ENCODE assay signal across 13 cellular contexts in the genomic region with DNA sequence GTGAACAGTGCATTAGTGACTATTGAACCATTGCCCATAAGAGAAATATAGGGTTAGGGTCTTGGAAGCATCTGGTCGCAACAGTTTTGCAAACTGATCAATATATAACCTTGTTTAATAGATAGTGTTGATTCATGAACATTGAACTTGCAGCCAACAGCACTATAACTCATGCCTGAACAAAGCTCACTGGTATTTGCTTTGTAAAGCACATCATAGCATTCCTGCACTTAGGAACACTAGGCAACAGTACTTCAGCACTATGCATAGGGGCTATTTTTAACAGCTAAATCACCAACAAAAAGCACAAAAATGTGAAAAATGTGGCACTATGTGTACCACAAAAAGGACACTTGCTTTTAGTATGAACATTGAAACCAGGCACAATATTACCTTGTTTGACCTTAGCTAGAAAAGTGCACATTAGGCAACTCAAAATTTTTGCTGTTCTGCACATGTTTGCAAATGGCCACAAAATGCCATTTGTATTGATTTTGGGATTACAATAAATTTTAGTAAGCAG.
A peak's percentile ranks its signal among the peaks of the same experiment; 100 is the strongest.
DNase-seq lines count a peak whose midpoint lies in the region; ATAC-seq and TF ChIP-seq lines count a peak whose summit lies in the region.
"Had no signal": no experiment of that assay in that cellular context is flagged by ENCODE, and none has a peak within 500 bp of the region (broad histone marks: within the 10 kb centered on the region; RNA-seq: fewer than 3 reads in every experiment).

No MANE protein-coding gene starts in this region.

- peaks cover 41% of the 10 kb centered on the region for H3K4me1 Mint-ChIP-seq in HFFc6 (ENCODE audit: low read depth)
- H3K4me1 Mint-ChIP-seq in type B pancreatic cell (ENCODE audit: unreplicated experiment): peaks cover 4% of the 10 kb centered on the region

- H3K4me3 Mint-ChIP-seq in HFFc6: peak overlapping the region; percentile 29; the same call in 1 of the 2 replicates
- H3K4me3 Mint-ChIP-seq in type B pancreatic cell: no peak overlapping the region

- intact Hi-C loops in lower lobe of right lung (cut with DNase I): no loop called here

- peak overlapping the region; percentile 37 for H3K27ac Mint-ChIP-seq in HFFc6
- no peak overlapping the region for H3K27ac Mint-ChIP-seq in type B pancreatic cell

- DNase-seq in AG10803 (ENCODE audit: low read depth) (peak; percentile 95), HFFc6 (peak; percentile 64), cardiac fibroblast (ENCODE audit: low read depth in 2 of 2) (peak; percentile 63 to 66), lower lobe of right lung (no peak), mesenteric fat pad (ENCODE audit: low spot score) (no peak), type B pancreatic cell (ENCODE audit: extremely low spot score, unreplicated experiment) (no peak), iPS-NIHi7 (ENCODE audit: extremely low spot score) (no peak), GF-D8 (lab: John Stamatoyannopoulos, UW) (no peak)
- DNase-seq: COR-L47, NCI-H1105 treated with DMSO at 0.1 percent for 48 hours, NCI-H446, psoas muscle had no signal

- peak; percentile 25 to 46 for ATAC-seq in lower lobe of right lung
- ATAC-seq: Panc1, psoas muscle had no signal

- H3K36me3 ChIP-seq in lower lobe of right lung: peaks cover 13% of the 10 kb centered on the region

- peaks cover 7% of the 10 kb centered on the region for H3K4me1 ChIP-seq in lower lobe of right lung

- no peaks in the 10 kb centered on the region for H3K27me3 ChIP-seq in lower lobe of right lung (ENCODE audit: low read depth)

- TF ChIP-seq CTCF in AG10803 (conservative IDR thresholded peaks at IDR 0.05; ENCODE audit: low read length): no peak
- TF ChIP-seq CTCF in HFFc6 (IDR thresholded peaks at IDR 0.05): no peak
- no peak for TF ChIP-seq CTCF in cardiac fibroblast (IDR thresholded peaks at IDR 0.05; ENCODE audit: low read depth, low read length)
- TF ChIP-seq CTCF in lower lobe of right lung (IDR thresholded peaks at IDR 0.05): no peak
- TF ChIP-seq CTCF in type B pancreatic cell (conservative IDR thresholded peaks at IDR 0.05): no peak

- no peak overlapping the region for H3K4me3 ChIP-seq in AG10803 (ENCODE audit: low read length)
- H3K4me3 ChIP-seq in cardiac fibroblast (replicated peaks in 1 of 2; ENCODE audit: low read depth in 2 of 2, low read length in 2 of 2): no peak overlapping the region
- no peak overlapping the region for H3K4me3 ChIP-seq in lower lobe of right lung
- H3K4me3 ChIP-seq: psoas muscle had no signal

- H3K9me3 Mint-ChIP-seq in HFFc6 (peaks cover 30% of the 10 kb centered on the region), type B pancreatic cell (peaks cover 19% of the 10 kb centered on the region)

- peaks cover 8% of the 10 kb centered on the region for H3K9me3 ChIP-seq in lower lobe of right lung
- H3K9me3 ChIP-seq: psoas muscle had no signal

- H3K36me3 Mint-ChIP-seq in HFFc6 (ENCODE audit: low read depth) (peaks cover 54% of the 10 kb centered on the region), type B pancreatic cell (peaks cover 32% of the 10 kb centered on the region)

- no peak overlapping the region for H3K27ac ChIP-seq in lower lobe of right lung
- H3K27ac ChIP-seq: psoas muscle had no signal

- H3K27me3 Mint-ChIP-seq in HFFc6 (ENCODE audit: insufficient read depth) (peaks cover 2% of the 10 kb centered on the region; the same call in 1 of the 2 replicates), type B pancreatic cell (no peaks in the 10 kb centered on the region)

Comparison
In these comparisons a context has a peak if more than half of its experiments do, and no peak if none do; other contexts are left out.
1. DNase-seq: peak in AG10803 (single experiment), HFFc6 (single experiment) and cardiac fibroblast (2 of 2); none in lower lobe of right lung (single experiment), mesenteric fat pad (single experiment), type B pancreatic cell (single experiment), iPS-NIHi7 (single experiment) and GF-D8 (single experiment).